In the genomic region with DNA sequence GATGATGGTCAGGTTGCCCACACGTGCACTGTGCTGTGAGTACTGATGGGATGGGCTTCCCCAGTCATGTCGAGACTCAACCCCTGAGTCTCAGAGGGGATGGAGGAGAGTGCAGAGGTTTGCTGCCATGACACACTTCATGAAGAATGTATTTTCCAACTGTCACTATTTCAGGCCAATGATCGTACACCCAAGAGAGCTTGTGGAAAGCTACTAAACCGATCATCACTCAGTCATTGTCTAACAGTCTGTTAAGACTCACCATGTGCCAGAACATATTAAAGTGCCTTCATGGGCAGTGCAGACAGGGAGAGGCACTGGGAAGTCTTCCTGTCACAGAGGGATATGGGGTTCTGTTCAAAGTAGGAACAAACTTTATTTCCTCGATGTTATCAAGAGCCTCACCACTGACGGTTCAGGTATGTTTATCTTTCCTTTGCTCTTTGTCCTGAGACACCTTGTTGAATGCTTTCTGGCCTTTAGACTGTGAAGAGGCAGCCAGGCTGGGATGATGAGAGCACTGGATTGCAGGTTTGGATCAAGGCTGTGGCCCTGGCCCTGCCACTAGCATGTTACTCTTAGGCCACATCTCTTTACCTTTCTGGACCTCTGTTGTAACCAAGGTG, we compare ENCODE assay signal across 1 cellular context.
TF ChIP-seq lines count a peak whose summit lies in the region.

No MANE protein-coding gene starts in this region.

TF ChIP-seq in WTC11, 78 proteins besides CTCF, POLR2A, EP300 and RAD21 (continued from another document):
- TF ChIP-seq, protein P1, sequence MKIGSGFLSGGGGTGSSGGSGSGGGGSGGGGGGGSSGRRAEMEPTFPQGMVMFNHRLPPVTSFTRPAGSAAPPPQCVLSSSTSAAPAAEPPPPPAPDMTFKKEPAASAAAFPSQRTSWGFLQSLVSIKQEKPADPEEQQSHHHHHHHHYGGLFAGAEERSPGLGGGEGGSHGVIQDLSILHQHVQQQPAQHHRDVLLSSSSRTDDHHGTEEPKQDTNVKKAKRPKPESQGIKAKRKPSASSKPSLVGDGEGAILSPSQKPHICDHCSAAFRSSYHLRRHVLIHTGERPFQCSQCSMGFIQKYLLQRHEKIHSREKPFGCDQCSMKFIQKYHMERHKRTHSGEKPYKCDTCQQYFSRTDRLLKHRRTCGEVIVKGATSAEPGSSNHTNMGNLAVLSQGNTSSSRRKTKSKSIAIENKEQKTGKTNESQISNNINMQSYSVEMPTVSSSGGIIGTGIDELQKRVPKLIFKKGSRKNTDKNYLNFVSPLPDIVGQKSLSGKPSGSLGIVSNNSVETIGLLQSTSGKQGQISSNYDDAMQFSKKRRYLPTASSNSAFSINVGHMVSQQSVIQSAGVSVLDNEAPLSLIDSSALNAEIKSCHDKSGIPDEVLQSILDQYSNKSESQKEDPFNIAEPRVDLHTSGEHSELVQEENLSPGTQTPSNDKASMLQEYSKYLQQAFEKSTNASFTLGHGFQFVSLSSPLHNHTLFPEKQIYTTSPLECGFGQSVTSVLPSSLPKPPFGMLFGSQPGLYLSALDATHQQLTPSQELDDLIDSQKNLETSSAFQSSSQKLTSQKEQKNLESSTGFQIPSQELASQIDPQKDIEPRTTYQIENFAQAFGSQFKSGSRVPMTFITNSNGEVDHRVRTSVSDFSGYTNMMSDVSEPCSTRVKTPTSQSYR (CRISPR knock-in tag; IDR thresholded peaks at IDR 0.05): no peak
TF ChIP-seq in WTC11: peak in this region for 0.
